In the genomic region with DNA sequence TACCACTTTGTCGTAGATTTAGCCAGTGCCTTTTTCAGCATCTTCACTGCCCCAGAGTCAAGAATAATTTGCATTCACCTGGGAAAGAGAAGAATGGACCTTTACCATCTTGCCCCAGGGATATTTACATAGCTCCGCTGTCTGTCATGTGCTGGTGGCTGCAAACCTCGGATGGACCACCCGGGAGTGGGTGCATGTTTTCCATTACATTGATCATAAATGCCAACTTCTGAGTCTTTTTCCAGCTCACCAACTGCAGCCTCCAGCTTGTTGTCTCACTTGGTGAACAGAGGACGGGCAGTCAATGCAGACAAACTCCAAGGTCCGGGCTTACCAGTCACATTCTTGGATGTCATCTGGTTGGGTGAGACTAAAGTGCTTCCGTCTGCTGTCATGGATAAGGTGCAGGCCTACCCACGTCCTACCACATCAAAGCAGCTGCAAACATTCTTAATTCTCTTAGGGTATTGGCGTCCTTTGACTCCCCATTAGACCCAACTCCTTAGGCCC, we compare ENCODE assay signal across 14 cellular contexts.
DNase-seq lines count a peak whose midpoint lies in the region; ATAC-seq lines count a peak whose summit lies in the region.
"Had no signal": no experiment of that assay in that cellular context is flagged by ENCODE, and none has a peak within 500 bp of the region (broad histone marks: within the 10 kb centered on the region; RNA-seq: fewer than 3 reads in every experiment).

No MANE protein-coding gene starts in this region.

- H3K9me3 Mint-ChIP-seq in activated naive CD4-positive, alpha-beta T cell treated with anti-CD3 and anti-CD28 coated beads for 36 hours: no peaks in the 10 kb centered on the region
- H3K9me3 Mint-ChIP-seq: H9 had no signal

- no peak overlapping the region for H3K27ac Mint-ChIP-seq in activated naive CD4-positive, alpha-beta T cell treated with anti-CD3 and anti-CD28 coated beads for 36 hours
- H3K27ac Mint-ChIP-seq: H9 had no signal

- H3K27me3 Mint-ChIP-seq in activated naive CD4-positive, alpha-beta T cell treated with anti-CD3 and anti-CD28 coated beads for 36 hours (ENCODE audit: low read depth): no peaks in the 10 kb centered on the region

- intact Hi-C loops in activated naive CD4-positive, alpha-beta T cell treated with anti-CD3 and anti-CD28 coated beads for 36 hours (cut with micrococcal nuclease): no loop called here

- no peaks in the 10 kb centered on the region for H3K4me1 Mint-ChIP-seq in activated naive CD4-positive, alpha-beta T cell treated with anti-CD3 and anti-CD28 coated beads for 36 hours (ENCODE audit: low read depth)

- DNase-seq in ELF-1 (ENCODE audit: low read depth, low spot score): peak; percentile 68
- DNase-seq in NCI-H526 treated with DMSO at 0.1 percent for 48 hours (lab: John Stamatoyannopoulos, UW): peak; percentile 34
- DNase-seq in islet precursor cell: peak; percentile 91
- DNase-seq in NCI-H1105 treated with DMSO at 0.1 percent for 48 hours (lab: John Stamatoyannopoulos, UW): no peak
- DNase-seq in activated naive CD4-positive, alpha-beta T cell treated with anti-CD3 and anti-CD28 coated beads for 36 hours: no peak
- DNase-seq: BE2C, DMS79, EL, GDM1, GOT3, H9, IMR-90 had no signal

- ATAC-seq in GM18870 (IDR thresholded peaks at IDR 0.05; ENCODE audit: unreplicated experiment): no peak
- ATAC-seq: A549 had no signal

- H3K4me3 Mint-ChIP-seq in activated naive CD4-positive, alpha-beta T cell treated with anti-CD3 and anti-CD28 coated beads for 36 hours: no peak overlapping the region
- H3K4me3 Mint-ChIP-seq: H9 had no signal

- no peaks in the 10 kb centered on the region for H3K36me3 Mint-ChIP-seq in activated naive CD4-positive, alpha-beta T cell treated with anti-CD3 and anti-CD28 coated beads for 36 hours (ENCODE audit: low read depth)

- CTCF ChIA-PET in activated naive CD4-positive, alpha-beta T cell treated with anti-CD3 and anti-CD28 coated beads for 36 hours (lab: Charles Lee): no interaction called here

Comparison
In these comparisons a context has a peak if more than half of its experiments do, and no peak if none do; other contexts are left out.
1. DNase-seq: peak in ELF-1 (single experiment), NCI-H526 treated with DMSO at 0.1 percent for 48 hours (single experiment) and islet precursor cell (single experiment); none in NCI-H1105 treated with DMSO at 0.1 percent for 48 hours (single experiment) and activated naive CD4-positive, alpha-beta T cell treated with anti-CD3 and anti-CD28 coated beads for 36 hours (single experiment).